ENCODE assay signal across 8 cellular contexts in the genomic region with DNA sequence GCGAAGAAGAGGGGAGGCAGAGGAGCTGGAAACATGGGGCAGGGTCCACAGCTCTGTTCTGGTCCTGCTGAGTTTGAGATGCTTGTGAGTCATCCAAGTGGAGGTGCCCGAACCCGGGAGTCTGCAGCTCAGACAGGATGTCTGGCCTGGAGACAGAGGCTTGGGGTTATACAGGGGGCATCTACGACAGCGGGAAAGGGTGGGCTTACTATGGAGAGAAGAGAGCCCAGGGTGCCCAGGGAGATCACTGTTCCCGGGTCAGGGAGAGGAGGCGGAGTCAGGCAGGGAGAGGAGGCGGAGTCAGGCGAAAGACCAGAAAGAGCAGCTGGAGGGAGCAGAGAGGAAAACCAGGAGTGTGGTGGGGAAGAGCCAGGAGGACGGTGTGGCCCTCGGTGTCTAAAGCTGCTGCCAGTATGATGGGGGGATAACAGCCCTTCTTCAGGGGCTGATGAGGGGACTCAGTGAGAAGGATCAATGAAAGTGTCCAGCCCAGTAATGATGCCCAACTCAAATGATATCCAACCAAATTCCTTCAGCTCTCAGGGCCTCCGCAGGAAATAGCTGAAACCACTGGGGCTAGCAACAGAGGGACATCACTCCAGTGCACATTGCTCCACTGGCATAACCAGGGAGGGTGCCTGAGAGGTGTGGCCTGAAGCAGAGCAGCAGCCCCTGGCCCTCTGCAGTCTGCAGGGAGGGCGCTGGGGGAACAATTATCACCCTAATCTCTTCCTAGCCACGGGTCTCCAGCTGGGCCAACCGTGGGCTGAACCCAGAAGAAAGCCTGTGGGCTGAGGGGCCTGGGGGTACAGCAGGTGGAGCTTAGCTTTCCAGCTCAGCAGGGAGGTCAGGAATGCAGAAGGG. TPM values are rescaled to one million over a fixed set of nuclear protein-coding genes. Genes with fewer than 3 reads are reported as not detected.
DNase-seq lines count a peak whose midpoint lies in the region; ATAC-seq and TF ChIP-seq lines count a peak whose summit lies in the region.

No MANE protein-coding gene starts in this region.

- no peaks in the 10 kb centered on the region for H3K36me3 Mint-ChIP-seq in type B pancreatic cell

- DNase-seq in M059J (ENCODE audit: low read depth) (peak; percentile 85), brain microvascular endothelial cell (peak; percentile 87), left lung (no peak), type B pancreatic cell (ENCODE audit: extremely low spot score, unreplicated experiment) (no peak), occipital lobe (lab: John Stamatoyannopoulos, UW) (no peak), KG1 (lab: John Stamatoyannopoulos, UW) (no peak)
- DNase-seq in central memory CD4-positive, alpha-beta T cell: no peak

- peaks cover 22 to 64% of the 10 kb centered on the region in 2 donors for H3K4me1 ChIP-seq in left lung

- H3K9me3 ChIP-seq in left lung: no peaks in the 10 kb centered on the region

- no peaks in the 10 kb centered on the region for H3K36me3 ChIP-seq in brain microvascular endothelial cell (replicated peaks)
- H3K36me3 ChIP-seq in left lung: no peaks in the 10 kb centered on the region

- peaks cover 2% of the 10 kb centered on the region for H3K27me3 Mint-ChIP-seq in type B pancreatic cell

- no peaks in the 10 kb centered on the region for H3K9me3 Mint-ChIP-seq in type B pancreatic cell

- intact Hi-C loops in left lung (cut with DNase I): no loop called here

- peaks cover 27% of the 10 kb centered on the region for H3K4me1 Mint-ChIP-seq in type B pancreatic cell (ENCODE audit: unreplicated experiment)

- H3K27me3 ChIP-seq in brain microvascular endothelial cell (replicated peaks) (no peaks in the 10 kb centered on the region), left lung (peaks cover 0 to 31% of the 10 kb centered on the region in 2 donors)

- H3K27ac ChIP-seq in C4-2B (peak overlapping the region; percentile 68; the same call in 1 of the 2 replicates), brain microvascular endothelial cell (peak overlapping the region; percentile 89), left lung (peak overlapping the region in 1 of 2 donors; percentile 90)

- no peak for TF ChIP-seq CTCF in C4-2B (conservative IDR thresholded peaks at IDR 0.05)
- no peak for TF ChIP-seq CTCF in brain microvascular endothelial cell (IDR thresholded peaks at IDR 0.05; ENCODE audit: low read depth, low read length, missing control alignments)
- TF ChIP-seq CTCF in left lung (IDR thresholded peaks at IDR 0.05): no peak
- no peak for TF ChIP-seq CTCF in type B pancreatic cell (conservative IDR thresholded peaks at IDR 0.05)

- H3K4me3 ChIP-seq in brain microvascular endothelial cell (ENCODE audit: low read depth, low read length) (no peak overlapping the region), left lung (no peak overlapping the region)

- H3K27ac Mint-ChIP-seq in type B pancreatic cell: peak overlapping the region; percentile 92

- in situ Hi-C loops in brain microvascular endothelial cell (cut with HindIII; ENCODE audit: low pct_ligation_motif_present, low sequenced_read_pairs): no loop called here

- H3K4me3 Mint-ChIP-seq in type B pancreatic cell: peak overlapping the region; percentile 74

- ATAC-seq in left lung: peak; percentile 3

RNA-seq across cellular contexts. Expression of a gene that starts 2.6 kb away (rescaled TPM):
- 15.1 and 27.3 TPM in 2 replicates for total RNA-seq in M059J (2014; rRNA removed; shearing (Covaris generic))
- 100 to 1,000 TPM in 1 of 2 donors, 10 to 100 TPM in 1; 70.8 to 157 TPM for total RNA-seq in left lung
- 71.8 and 74.1 TPM in 2 replicates for total RNA-seq in type B pancreatic cell (ENCODE audit: low replicate concordance)
- total RNA-seq in occipital lobe: 18.4 TPM

RNA-seq across cellular contexts. Expression of a gene that starts 9.5 kb away (rescaled TPM):
- 106 and 116 TPM in 2 replicates for total RNA-seq in M059J (2014; rRNA removed; shearing (Covaris generic))
- total RNA-seq in left lung (10 to 100 TPM; 21.7 to 32.3 TPM), type B pancreatic cell (ENCODE audit: low replicate concordance) (32.2 and 33.9 TPM in 2 replicates), occipital lobe (23.6 TPM)

RNA-seq across cellular contexts. Expression of a gene that starts 11.6 kb away (rescaled TPM):
- total RNA-seq in M059J (2014; rRNA removed; shearing (Covaris generic)): 35.4 and 40.0 TPM in 2 replicates
- total RNA-seq in left lung (10 to 100 TPM; 47.1 to 57.5 TPM), type B pancreatic cell (ENCODE audit: low replicate concordance) (55.7 and 56.1 TPM in 2 replicates), occipital lobe (22.3 TPM)

RNA-seq across cellular contexts. Expression of a gene that starts 15.1 kb away (rescaled TPM):
- 2.0 and 9.3 TPM in 2 replicates for total RNA-seq in M059J (2014; rRNA removed; shearing (Covaris generic))
- total RNA-seq in left lung (100 to 1,000 TPM in 1 of 2 donors, 10 to 100 TPM in 1; 57.0 to 133 TPM), type B pancreatic cell (ENCODE audit: low replicate concordance) (10.9 and 14.7 TPM in 2 replicates), occipital lobe (9.7 TPM)

RNA-seq across cellular contexts. Expression of a gene that starts 34.8 kb away (rescaled TPM):
- total RNA-seq in M059J (2014; rRNA removed; shearing (Covaris generic)): 0.52 TPM in 1 of 2 replicates, not detected in the other
- total RNA-seq in left lung (1 to 10 TPM in 1 of 2 donors, not detected in 1; 2.0 TPM), type B pancreatic cell (ENCODE audit: low replicate concordance) (0.36 and 1.1 TPM in 2 replicates), occipital lobe (0.31 TPM)

Comparison
In these comparisons a context has a peak if more than half of its experiments do, and no peak if none do; other contexts are left out.
1. DNase-seq: peak in M059J (single experiment) and brain microvascular endothelial cell (single experiment); none in left lung (0 of 2), type B pancreatic cell (single experiment), occipital lobe (single experiment), central memory CD4-positive, alpha-beta T cell (single experiment) and KG1 (single experiment).